8 cellular contexts compared by ENCODE assay signal in genomic region chr9:34376596-34377401, GRCh38. TPM values are rescaled to one million over a fixed set of nuclear protein-coding genes. Genes with fewer than 3 reads are reported as not detected.
DNase-seq lines count a peak whose midpoint lies in the region; ATAC-seq, FAIRE-seq and TF ChIP-seq lines count a peak whose summit lies in the region.

Gene MYORG, minus strand, starts transcription at chr9:34376898. Its CDS starts 3,955 bp downstream, at chr9:34372943.

- peak within 1 kb of the TSS; percentile 13 for H3K27ac ChIP-seq in keratinocyte (ENCODE audit: control insufficient read depth, insufficient read depth, low read length)

- peak within 1 kb of the TSS; percentile 71 for H3K9ac ChIP-seq in keratinocyte (ENCODE audit: control insufficient read depth, extremely low read depth, insufficient read depth, low read length)

- DNase-seq in AG09309 (ENCODE audit: low read depth) (no peak), NCI-H345 (lab: John Stamatoyannopoulos, UW) (peak; percentile 99), cerebellar cortex (ENCODE audit: low spot score) (peak; percentile 93), keratinocyte (ENCODE audit: low read depth, low spot score) (peak; percentile 93)
- peak; percentile 88 to 96 (median 94) for DNase-seq in activated CD4-positive, CD25-positive, alpha-beta regulatory T cell (lab: John Stamatoyannopoulos, UW)
- DNase-seq in stimulated activated CD4-positive, alpha-beta T cell treated with anti-CD3 and anti-CD28 coated beads, Interleukin-15, amount 100 ng/mL, for 1 hour (ENCODE audit: low read depth in 1 of 2, low spot score in 1 of 2), result peak; percentile 88 to 90

- H3K9me1 ChIP-seq in keratinocyte (ENCODE audit: control insufficient read depth, extremely low read depth, insufficient read depth, low read length), result no peaks in the 10 kb centered on the region

- H3K27me3 ChIP-seq in keratinocyte (ENCODE audit: control insufficient read depth, extremely low read depth, insufficient read depth, low read length), result peaks cover 14% of the 10 kb centered on the region

- dilution Hi-C loops in keratinocyte (cut with MboI; ENCODE audit: extremely low pct_ligation_motif_present, low sequenced_read_pairs), result no loop called here

- H4K20me1 ChIP-seq in keratinocyte (ENCODE audit: control insufficient read depth, extremely low read depth, insufficient read depth, low read length), result peaks cover 4% of the 10 kb centered on the region

- peaks cover 2% of the 10 kb centered on the region for H3K9me3 ChIP-seq in keratinocyte (ENCODE audit: control insufficient read depth, low read depth, low read length)

- TF ChIP-seq POLR2A in GM18951 (IDR thresholded peaks at IDR 0.05; ENCODE audit: extremely low read depth, insufficient read depth, insufficient read length), result peak; percentile 38

- peak within 1 kb of the TSS; percentile 98 for H2AFZ ChIP-seq in keratinocyte (ENCODE audit: control insufficient read depth, low read length)

- no peak for TF ChIP-seq CTCF in AG09309 (IDR thresholded peaks at IDR 0.05; ENCODE audit: control insufficient read depth, insufficient read depth, low read depth, low read length, missing control alignments)
- no peak for TF ChIP-seq CTCF in keratinocyte (optimal IDR thresholded peaks at IDR 0.05 in 1 of 3, IDR thresholded peaks at IDR 0.05 in 1 of 3, conservative IDR thresholded peaks at IDR 0.05 in 1 of 3; ENCODE audit: extremely low read depth in 1 of 3, insufficient read depth in 2 of 3, low read length in 3 of 3)

- H3K4me2 ChIP-seq in keratinocyte (ENCODE audit: control insufficient read depth, extremely low read depth, insufficient read depth, low read depth, low read length), result peak within 1 kb of the TSS; percentile 99

- ATAC-seq in HG03175 (IDR thresholded peaks at IDR 0.05; ENCODE audit: unreplicated experiment), result peak; percentile 87

- H3K4me3 ChIP-seq in AG09309 (ENCODE audit: control insufficient read depth, low read depth, low read length) (peak within 1 kb of the TSS; percentile 59), keratinocyte (ENCODE audit: control insufficient read depth in 2 of 3, extremely low read depth in 1 of 3, insufficient read depth in 2 of 3, low read depth in 1 of 3, low read length in 3 of 3) (peak within 1 kb of the TSS; percentile 70 to 74 (median 73))

- peaks cover 0 to 1% of the 10 kb centered on the region in 2 experiments for H3K36me3 ChIP-seq in keratinocyte (ENCODE audit: control insufficient read depth in 2 of 2, extremely low read depth in 1 of 2, insufficient read depth in 2 of 2, low read length in 2 of 2)

- no peaks in the 10 kb centered on the region for H3K79me2 ChIP-seq in keratinocyte (ENCODE audit: control insufficient read depth, insufficient read depth, low read length)

- peaks cover 41% of the 10 kb centered on the region for H3K4me1 ChIP-seq in keratinocyte (ENCODE audit: control insufficient read depth, extremely low read depth, insufficient read depth, low read length)

- FAIRE-seq in keratinocyte (lab: Jason Lieb, UNC), result peak; percentile 94

- in situ Hi-C loops in GM18951 (cut with MboI; ENCODE audit: low sequenced_read_pairs, unreplicated experiment), result no loop called here

RNA-seq across cellular contexts. Expression of gene MYORG, which starts in this region (rescaled TPM):
- 3.1 to 4.6 TPM (median 3.7 TPM) in 3 replicates for polyA plus RNA-seq in keratinocyte
- 1.3 TPM for polyA plus RNA-seq in keratinocyte (2011; ENCODE audit: low read depth)
- polyA plus RNA-seq in keratinocyte (2011; cell fraction: cytosol; rRNA removed), result 2.7 and 3.1 TPM in 2 replicates
- polyA plus RNA-seq in keratinocyte (2011; cell fraction: nucleus; rRNA removed), result 15.8 and 16.1 TPM in 2 replicates
- polyA plus RNA-seq in keratinocyte (2012; ENCODE audit: low replicate concordance), result 2.7 and 10.1 TPM in 2 replicates
- 5.4 to 10.7 TPM (median 5.5 TPM) in 3 replicates for polyA minus RNA-seq in keratinocyte
- polyA minus RNA-seq in keratinocyte (2011; cell fraction: cytosol; rRNA and poly(A)+ RNA removed), result 6.9 TPM
- 19.2 and 26.1 TPM in 2 replicates for polyA minus RNA-seq in keratinocyte (2011; cell fraction: nucleus; rRNA and poly(A)+ RNA removed)
